In genomic region chr17:74282274-74282586, GRCh38 we compare ENCODE assay signal across 1 cellular context.
TF ChIP-seq lines count a peak whose summit lies in the region.

No MANE protein-coding gene starts in this region.

TF ChIP-seq in GM12878, 131 proteins besides CTCF, POLR2A, EP300 and RAD21:
- TF ChIP-seq ZBTB4 (CRISPR knock-in tag; IDR thresholded peaks at IDR 0.05) (0 out of 2 replicates have a peak, but pooled peaks have one; percentile 64), ZNF687 (IDR thresholded peaks at IDR 0.05) (peak; percentile 64; the same call in 1 of the 2 replicates), ZNF592 (IDR thresholded peaks at IDR 0.05) (peak; percentile 79; the same call in 1 of the 2 replicates), SMARCA5 (IDR thresholded peaks at IDR 0.05) (peak; percentile 94)
TF ChIP-seq in GM12878: peak in this region for 4; not testable (repeated sequence) for 127.
